13 cellular contexts compared by ENCODE assay signal in genomic region chrX:150036181-150036580, GRCh38.
A peak's percentile ranks its signal among the peaks of the same experiment; 100 is the strongest.
DNase-seq lines count a peak whose midpoint lies in the region; ATAC-seq, FAIRE-seq and TF ChIP-seq lines count a peak whose summit lies in the region.
"Had no signal": no experiment of that assay in that cellular context is flagged by ENCODE, and none has a peak within 500 bp of the region (broad histone marks: within the 10 kb centered on the region; RNA-seq: fewer than 3 reads in every experiment).

No MANE protein-coding gene starts in this region.

- H3K27ac Mint-ChIP-seq in activated CD8-positive, alpha-beta T cell treated with anti-CD3 and anti-CD28 coated beads for 36 hours: no peak overlapping the region
- no peak overlapping the region for H3K27ac Mint-ChIP-seq in GM23338
- H3K27ac Mint-ChIP-seq: CD8-positive, alpha-beta memory T cell had no signal

- H3F3A ChIP-seq in GM23338 (replicated peaks; ENCODE audit: low read depth): no peaks in the 10 kb centered on the region

- WGBS in sigmoid colon, 2 donors: 4 to 46% methylated on average over 2 of the region's 2 CpGs

- TF ChIP-seq CTCF in activated CD8-positive, alpha-beta T cell treated with anti-CD3 and anti-CD28 coated beads for 36 hours (IDR thresholded peaks at IDR 0.05): no peak
- TF ChIP-seq CTCF in GM23338 (conservative IDR thresholded peaks at IDR 0.05; ENCODE audit: low read depth in 2 of 2) (no peak), sigmoid colon (IDR thresholded peaks at IDR 0.05) (no peak)

- DNase-seq in AG08395 (ENCODE audit: low spot score) (peak; percentile 46), HTR-8/SVneo (ENCODE audit: insufficient read length, low spot score) (peak; percentile 1), amniotic stem cell (lab: John Stamatoyannopoulos, UW) (peak; percentile 23), left colon (peak; percentile 13 to 25), GM23338 (ENCODE audit: low spot score) (no peak), sigmoid colon (no peak)
- no peak for DNase-seq in activated CD8-positive, alpha-beta T cell treated with anti-CD3 and anti-CD28 coated beads for 36 hours
- DNase-seq: activated effector memory CD4-positive, alpha-beta T cell treated with Interleukin-2 at 50 U/mL for 16 hours; CD8-positive, alpha-beta memory T cell; islet precursor cell; NCI-H1105; posterior cingulate gyrus had no signal

- no peaks in the 10 kb centered on the region for H4K20me1 ChIP-seq in GM23338 (replicated peaks; ENCODE audit: insufficient read depth)

- FAIRE-seq in HTR-8/SVneo (lab: Jason Lieb, UNC): no peak

- H3K4me3 Mint-ChIP-seq in activated CD8-positive, alpha-beta T cell treated with anti-CD3 and anti-CD28 coated beads for 36 hours: no peak overlapping the region
- H3K4me3 Mint-ChIP-seq in GM23338: no peak overlapping the region
- H3K4me3 Mint-ChIP-seq: CD8-positive, alpha-beta memory T cell had no signal

- H3K79me2 ChIP-seq in GM23338 (replicated peaks; ENCODE audit: insufficient read depth): no peaks in the 10 kb centered on the region

- no peaks in the 10 kb centered on the region for H3K4me1 ChIP-seq in GM23338 (ENCODE audit: insufficient read depth)
- peaks cover 0 to 6% (median 0%) of the 10 kb centered on the region in 4 donors for H3K4me1 ChIP-seq in sigmoid colon

- peaks cover 6% of the 10 kb centered on the region for H3K9me3 Mint-ChIP-seq in activated CD8-positive, alpha-beta T cell treated with anti-CD3 and anti-CD28 coated beads for 36 hours
- no peaks in the 10 kb centered on the region; the same call in 2 of the 3 replicates for H3K9me3 Mint-ChIP-seq in GM23338

- TF ChIP-seq EP300 in sigmoid colon (IDR thresholded peaks at IDR 0.05): no peak

- no peak for TF ChIP-seq POLR2A in sigmoid colon (IDR thresholded peaks at IDR 0.05)

- no peaks in the 10 kb centered on the region for H3K9me3 ChIP-seq in sigmoid colon

- CTCF ChIA-PET in activated CD8-positive, alpha-beta T cell treated with anti-CD3 and anti-CD28 coated beads for 36 hours (lab: Charles Lee): no interaction called here

- peak; percentile 68 for ATAC-seq in left colon
- no peak for ATAC-seq in activated CD8-positive, alpha-beta T cell treated with anti-CD3 and anti-CD28 coated beads for 36 hours
- no peak for ATAC-seq in GM23338
- no peak for ATAC-seq in GM18861 (IDR thresholded peaks at IDR 0.05; ENCODE audit: unreplicated experiment)

- intact Hi-C loops in left colon (cut with DNase I, micrococcal nuclease): no loop called here
- intact Hi-C loops in activated CD8-positive, alpha-beta T cell treated with anti-CD3 and anti-CD28 coated beads for 36 hours (cut with micrococcal nuclease): no loop called here
- intact Hi-C loops in sigmoid colon (cut with DNase I): no loop called here

- H3K27me3 Mint-ChIP-seq in activated CD8-positive, alpha-beta T cell treated with anti-CD3 and anti-CD28 coated beads for 36 hours: peaks cover 3% of the 10 kb centered on the region
- no peaks in the 10 kb centered on the region for H3K27me3 Mint-ChIP-seq in GM23338 (ENCODE audit: insufficient read depth, low read depth, poor library complexity)

- H3K4me1 Mint-ChIP-seq in activated CD8-positive, alpha-beta T cell treated with anti-CD3 and anti-CD28 coated beads for 36 hours (ENCODE audit: low read depth): no peaks in the 10 kb centered on the region
- peaks cover 2% of the 10 kb centered on the region; the same call in 1 of the 3 replicates for H3K4me1 Mint-ChIP-seq in GM23338
- H3K4me1 Mint-ChIP-seq: CD8-positive, alpha-beta memory T cell had no signal

- no peak overlapping the region for H3K27ac ChIP-seq in GM23338 (ENCODE audit: low read depth)
- H3K27ac ChIP-seq in sigmoid colon: no peak overlapping the region

- H3K27me3 ChIP-seq in GM23338 (ENCODE audit: insufficient read depth): no peaks in the 10 kb centered on the region
- no peaks in the 10 kb centered on the region for H3K27me3 ChIP-seq in sigmoid colon

- no peak overlapping the region for H2AFZ ChIP-seq in GM23338

- no peak overlapping the region for H3K4me2 ChIP-seq in GM23338

- no peaks in the 10 kb centered on the region for H3K36me3 Mint-ChIP-seq in activated CD8-positive, alpha-beta T cell treated with anti-CD3 and anti-CD28 coated beads for 36 hours (ENCODE audit: low read depth)
- no peaks in the 10 kb centered on the region for H3K36me3 Mint-ChIP-seq in GM23338 (ENCODE audit: low read depth)

- no peaks in the 10 kb centered on the region for H3K9me2 ChIP-seq in GM23338 (ENCODE audit: insufficient read depth)

- POLR2A ChIA-PET in activated CD8-positive, alpha-beta T cell treated with anti-CD3 and anti-CD28 coated beads for 36 hours (lab: Charles Lee): no interaction called here

- H3K36me3 ChIP-seq in GM23338 (ENCODE audit: insufficient read depth): no peaks in the 10 kb centered on the region
- no peaks in the 10 kb centered on the region for H3K36me3 ChIP-seq in sigmoid colon

- H3K4me3 ChIP-seq in GM23338 (no peak overlapping the region), sigmoid colon (no peak overlapping the region)

TF ChIP-seq in GM23338, 12 proteins besides CTCF, POLR2A, EP300 and RAD21 (continues in another document):
- TF ChIP-seq ZNF331 (CRISPR knock-in tag; IDR thresholded peaks at IDR 0.05; ENCODE audit: low read depth): no peak
- TF ChIP-seq JUNB (IDR thresholded peaks at IDR 0.05; ENCODE audit: unreplicated experiment): no peak
- no peak for TF ChIP-seq EZH2phosphoT487 (IDR thresholded peaks at IDR 0.05; ENCODE audit: unreplicated experiment)
- TF ChIP-seq ZNF462 (CRISPR knock-in tag; IDR thresholded peaks at IDR 0.05): no peak
- no peak for TF ChIP-seq POLR2AphosphoS5 (IDR thresholded peaks at IDR 0.05; ENCODE audit: low read depth)
- TF ChIP-seq EZH2 (IDR thresholded peaks at IDR 0.05; ENCODE audit: low read depth, unreplicated experiment): no peak

Comparison
In these comparisons a context has a peak if more than half of its experiments do, and no peak if none do; other contexts are left out.
1. DNase-seq: peak in AG08395 (single experiment), HTR-8/SVneo (single experiment), amniotic stem cell (single experiment) and left colon (2 of 2); none in activated CD8-positive, alpha-beta T cell treated with anti-CD3 and anti-CD28 coated beads for 36 hours (single experiment), GM23338 (single experiment) and sigmoid colon (single experiment).